In genomic region chr15:64361259-64361658, GRCh38 we compare ENCODE assay signal across 16 cellular contexts. TPM values are rescaled to one million over a fixed set of nuclear protein-coding genes. Genes with fewer than 3 reads are reported as not detected.
DNase-seq lines count a peak whose midpoint lies in the region; ATAC-seq and TF ChIP-seq lines count a peak whose summit lies in the region.
"Had no signal": no experiment of that assay in that cellular context is flagged by ENCODE, and none has a peak within 500 bp of the region (broad histone marks: within the 10 kb centered on the region; RNA-seq: fewer than 3 reads in every experiment).

No MANE protein-coding gene starts in this region.

- WGBS in mammary epithelial cell (ENCODE audit: low coverage, missing lambda C conversion rate): 86% methylated on average over 4 of the region's 4 CpGs

- H3K4me1 Mint-ChIP-seq in MCF 10A (ENCODE audit: insufficient read depth, unreplicated experiment) (peaks cover 5% of the 10 kb centered on the region), T-helper 17 cell (peaks cover 3% of the 10 kb centered on the region)

- CTCF ChIA-PET in mammary epithelial cell (lab: Charles Lee; ENCODE audit: low non-redundant PET) (no interaction called here), MCF 10A (lab: Yijun Ruan, JAX) (no interaction called here)

- TF ChIP-seq CTCF in mammary epithelial cell (conservative IDR thresholded peaks at IDR 0.05 in 1 of 2, IDR thresholded peaks at IDR 0.05 in 1 of 2; ENCODE audit: extremely low read depth in 1 of 2, insufficient read depth in 1 of 2, low read depth in 1 of 2, low read length in 2 of 2): no peak
- TF ChIP-seq CTCF in MCF 10A (IDR thresholded peaks at IDR 0.05; ENCODE audit: unreplicated experiment): no peak

- H3K4me1 ChIP-seq in mammary epithelial cell (ENCODE audit: insufficient read depth, low read length): no peaks in the 10 kb centered on the region
- H3K4me1 ChIP-seq: BE2C had no signal

- H3K27ac Mint-ChIP-seq in MCF 10A (ENCODE audit: low read depth, unreplicated experiment): no peak overlapping the region
- H3K27ac Mint-ChIP-seq in T-helper 17 cell: peak overlapping the region; percentile 51
- H3K27ac Mint-ChIP-seq: CD8-positive, alpha-beta T cell had no signal

- no TSS peak for BruUV-seq in mammary epithelial cell (replicated peaks; lab: Mats Ljungman, UMichigan)
- BruUV-seq in MCF 10A (replicated peaks; lab: Mats Ljungman, UMichigan): no TSS peak

- no peak overlapping the region for H2AFZ ChIP-seq in mammary epithelial cell (ENCODE audit: low read depth, low read length)
- H2AFZ ChIP-seq: GM23248 had no signal

- no peak overlapping the region for H3K9ac ChIP-seq in mammary epithelial cell (ENCODE audit: insufficient read depth, low read length)
- H3K9ac ChIP-seq: GM23248 had no signal

- intact Hi-C loops in mammary epithelial cell (cut with micrococcal nuclease) (no loop called here), MCF 10A (cut with micrococcal nuclease) (no loop called here)

- no peaks in the 10 kb centered on the region for H3K9me3 Mint-ChIP-seq in MCF 10A (ENCODE audit: unreplicated experiment)
- H3K9me3 Mint-ChIP-seq: CD14-positive monocyte; CD8-positive, alpha-beta T cell had no signal

- DNase-seq in mammary epithelial cell: peak; percentile 21
- DNase-seq in MCF 10A (ENCODE audit: unreplicated experiment): no peak
- no peak for DNase-seq in T-helper 17 cell
- peak; percentile 17 for DNase-seq in glomerular visceral epithelial cell (ENCODE audit: extremely low spot score)
- DNase-seq in NCI-H187 treated with DMSO at 0.1 percent for 48 hours (lab: John Stamatoyannopoulos, UW): no peak
- DNase-seq: BE2C; CD8-positive, alpha-beta T cell; COR-L47; DMS153; GF-D8; GM23248; H7 had no signal

- in situ Hi-C loops in mammary epithelial cell (cut with MboI; ENCODE audit: low sequenced_read_pairs in 2 of 2): no loop called here

- H3K27ac ChIP-seq in mammary epithelial cell (ENCODE audit: insufficient read depth, low read depth, low read length): no peak overlapping the region
- H3K27ac ChIP-seq: GM23248 had no signal

- H3K36me3 ChIP-seq in mammary epithelial cell (ENCODE audit: insufficient read depth, low read length): peaks cover 4% of the 10 kb centered on the region

- dilution Hi-C loops in mammary epithelial cell (cut with HindIII; ENCODE audit: low sequenced_read_pairs): no loop called here

- ATAC-seq in T-helper 17 cell (no peak), GM21515 (IDR thresholded peaks at IDR 0.05; ENCODE audit: unreplicated experiment) (no peak), GM19351 (IDR thresholded peaks at IDR 0.05; ENCODE audit: unreplicated experiment) (no peak)
- ATAC-seq: CD8-positive, alpha-beta T cell; HepG2 had no signal

- H3K4me2 ChIP-seq in mammary epithelial cell (ENCODE audit: insufficient read depth, low read depth, low read length): no peak overlapping the region

- H4K20me1 ChIP-seq in mammary epithelial cell (ENCODE audit: insufficient read depth, low read length): no peaks in the 10 kb centered on the region

- no peak overlapping the region for H3K4me3 Mint-ChIP-seq in MCF 10A (ENCODE audit: unreplicated experiment)
- H3K4me3 Mint-ChIP-seq in T-helper 17 cell: no peak overlapping the region
- H3K4me3 Mint-ChIP-seq: CD14-positive monocyte; CD8-positive, alpha-beta T cell had no signal

- no peak overlapping the region for H3K4me3 ChIP-seq in mammary epithelial cell (replicated peaks in 1 of 3; ENCODE audit: insufficient read depth in 1 of 3, low read depth in 2 of 3, low read length in 3 of 3)
- H3K4me3 ChIP-seq: GM23248 had no signal

- H3K79me2 ChIP-seq in mammary epithelial cell (ENCODE audit: insufficient read depth, low read length): no peaks in the 10 kb centered on the region

- POLR2A ChIA-PET in MCF 10A (lab: Yijun Ruan, JAX): interaction anchor here (0.7 to 1.5 kb wide), 3 partner anchors 8 to 26 kb away, joined by 3 to 6 read pairs (median 3); partner anchors contain the start of gene TRIP4

- H3K27me3 Mint-ChIP-seq in MCF 10A (ENCODE audit: insufficient read depth, unreplicated experiment) (no peaks in the 10 kb centered on the region), T-helper 17 cell (no peaks in the 10 kb centered on the region)

- no peaks in the 10 kb centered on the region for H3K27me3 ChIP-seq in mammary epithelial cell (ENCODE audit: insufficient read depth, low read length)
- H3K27me3 ChIP-seq: BE2C had no signal

- H3K9me3 ChIP-seq in mammary epithelial cell (replicated peaks; ENCODE audit: insufficient read depth, low read length): no peaks in the 10 kb centered on the region
- H3K9me3 ChIP-seq in T-helper 17 cell (ENCODE audit: control insufficient read depth, low read length, poor library complexity, severe bottlenecking): no peaks in the 10 kb centered on the region
- H3K9me3 ChIP-seq: BE2C had no signal

- H3K36me3 Mint-ChIP-seq in MCF 10A (ENCODE audit: insufficient read depth, unreplicated experiment) (peaks cover under 1% of the 10 kb centered on the region), T-helper 17 cell (ENCODE audit: low read depth) (no peaks in the 10 kb centered on the region)

RNA-seq across cellular contexts. Expression of gene CSNK1G1, which starts 5.3 kb away (rescaled TPM):
- total RNA-seq in mammary epithelial cell (10 to 100 TPM; 43.9 to 61.0 TPM), MCF 10A (2022) (29.1 and 31.0 TPM in 2 replicates), T-helper 17 cell (10 to 100 TPM; 23.2 to 25.5 TPM)
- polyA plus RNA-seq in mammary epithelial cell: 19.7 TPM
- polyA minus RNA-seq in mammary epithelial cell: 30.5 TPM

RNA-seq across cellular contexts. Expression of gene PCLAF, which starts 20.0 kb away (rescaled TPM):
- 10 to 100 TPM in 1 of 2 donors, 1 to 10 TPM in 1; 4.7 to 26.3 TPM for total RNA-seq in mammary epithelial cell
- 96.3 TPM for polyA plus RNA-seq in mammary epithelial cell
- polyA minus RNA-seq in mammary epithelial cell: 86.4 TPM
- 8.6 and 22.2 TPM in 2 replicates for total RNA-seq in MCF 10A (2022)
- total RNA-seq in T-helper 17 cell: under 1 TPM; 0.76 to 0.85 TPM
- polyA plus RNA-seq: CD14-positive monocyte had no signal

RNA-seq across cellular contexts. Expression of gene TRIP4, which starts 26.4 kb away (rescaled TPM):
- total RNA-seq in mammary epithelial cell (10 to 100 TPM; 15.3 to 28.4 TPM), MCF 10A (2022) (19.8 and 26.0 TPM in 2 replicates), T-helper 17 cell (10 to 100 TPM; 14.9 to 17.5 TPM)
- 14.0 TPM for polyA plus RNA-seq in mammary epithelial cell
- 15.3 TPM for polyA minus RNA-seq in mammary epithelial cell

Comparison
In these comparisons a context has a peak if more than half of its experiments do, and no peak if none do; other contexts are left out.
1. DNase-seq: peak in mammary epithelial cell (single experiment) and glomerular visceral epithelial cell (single experiment); none in MCF 10A (single experiment), T-helper 17 cell (0 of 3) and NCI-H187 treated with DMSO at 0.1 percent for 48 hours (single experiment).